Comparison of ENCODE assay signal across 9 cellular contexts in genomic region chr3:185151959-185152432, GRCh38. TPM values are rescaled to one million over a fixed set of nuclear protein-coding genes. Genes with fewer than 3 reads are reported as not detected.
DNase-seq lines count a peak whose midpoint lies in the region; ATAC-seq, FAIRE-seq and TF ChIP-seq lines count a peak whose summit lies in the region.
"Had no signal": no experiment of that assay in that cellular context is flagged by ENCODE, and none has a peak within 500 bp of the region (broad histone marks: within the 10 kb centered on the region; RNA-seq: fewer than 3 reads in every experiment).

No MANE protein-coding gene starts in this region.

- no peak for FAIRE-seq in HepG2 (lab: Jason Lieb, UNC)

- H3K79me2 ChIP-seq in SK-N-SH (ENCODE audit: insufficient read depth) (no peaks in the 10 kb centered on the region), HepG2 (ENCODE audit: insufficient read depth, low read length) (no peaks in the 10 kb centered on the region)

- H3K9ac ChIP-seq in SK-N-SH (no peak overlapping the region), HepG2 (ENCODE audit: insufficient read depth, low read depth, low read length) (peak overlapping the region; percentile 47; the same call in 1 of the 2 replicates)

- POLR2A ChIA-PET in SK-N-SH (lab: Yijun Ruan, JAX): no interaction called here
- POLR2A ChIA-PET in HepG2 (lab: Yijun Ruan, JAX): no interaction called here

- TF ChIP-seq RAD21 in SK-N-SH (IDR thresholded peaks at IDR 0.05; ENCODE audit: low read length) (no peak), HepG2 (CRISPR knock-in tag; IDR thresholded peaks at IDR 0.05) (no peak)

- TF ChIP-seq EP300 in SK-N-SH (IDR thresholded peaks at IDR 0.05; ENCODE audit: borderline replicate concordance in 1 of 2, low read depth in 1 of 2, low read length in 1 of 2) (no peak), HepG2 (IDR thresholded peaks at IDR 0.05; ENCODE audit: low read depth in 2 of 2, low read length in 2 of 2) (no peak), HepG2 (CRISPR knock-in tag; IDR thresholded peaks at IDR 0.05; ENCODE audit: borderline replicate concordance) (no peak)

- DNase-seq in SK-N-SH (no peak), ascending aorta (ENCODE audit: low spot score in 2 of 2) (no peak), HepG2 (ENCODE audit: low spot score) (no peak), substantia nigra (lab: John Stamatoyannopoulos, UW) (no peak), 8988T (no peak), amygdala (lab: John Stamatoyannopoulos, UW) (no peak), germinal center (ENCODE audit: low spot score) (no peak)

- H3K4me1 ChIP-seq in SK-N-SH (ENCODE audit: control insufficient read depth in 1 of 2, insufficient read depth in 2 of 2, low read depth in 1 of 2, low read length in 1 of 2): peaks cover 0 to 6% of the 10 kb centered on the region in 2 experiments; a peak in 1 of 4 replicates
- peaks cover 3% of the 10 kb centered on the region in 2 donors for H3K4me1 ChIP-seq in ascending aorta
- H3K4me1 ChIP-seq in HepG2 (ENCODE audit: insufficient read depth, low read length): peaks cover 32% of the 10 kb centered on the region

- no peak for ATAC-seq in SK-N-SH treated with all-trans-retinoic acid at 6 μM for 48 hours
- no peak for ATAC-seq in HepG2

- in situ Hi-C loops in HepG2 (cut with HindIII; ENCODE audit: extremely low pct_ligation_motif_present, low pct_unique_long_range_greater_than_20kb): no loop called here

- H3K9me2 ChIP-seq in SK-N-SH: no peaks in the 10 kb centered on the region

- no TSS peak for BruUV-seq in HepG2 (replicated peaks; lab: Mats Ljungman, UMichigan)

- no peaks in the 10 kb centered on the region for H3K36me3 ChIP-seq in SK-N-SH (replicated peaks in 1 of 2; ENCODE audit: control insufficient read depth in 1 of 2, insufficient read depth in 2 of 2, low read length in 1 of 2)
- no peaks in the 10 kb centered on the region for H3K36me3 ChIP-seq in ascending aorta
- H3K36me3 ChIP-seq in HepG2 (replicated peaks in 1 of 2; ENCODE audit: control insufficient read depth in 1 of 2, insufficient read depth in 2 of 2, low read length in 2 of 2): no peaks in the 10 kb centered on the region

- H4K20me1 ChIP-seq in SK-N-SH (ENCODE audit: insufficient read depth) (no peaks in the 10 kb centered on the region), HepG2 (ENCODE audit: insufficient read depth, low read length) (no peaks in the 10 kb centered on the region)

- CTCF ChIA-PET in SK-N-SH (lab: Yijun Ruan, JAX): interaction anchor here (0.6 to 1.5 kb wide), 2 partner anchors 13 to 24 kb away, joined by 3 to 5 read pairs; no protein-coding TSS in a partner anchor
- CTCF ChIA-PET in HepG2 (lab: Yijun Ruan, JAX; ENCODE audit: low intra/inter-chr PET ratio, low total read pairs): no interaction called here

- H3F3A ChIP-seq in SK-N-SH (replicated peaks; ENCODE audit: insufficient read depth): no peaks in the 10 kb centered on the region

- H2AFZ ChIP-seq in SK-N-SH (ENCODE audit: low read depth) (peak overlapping the region; percentile 89), HepG2 (ENCODE audit: low read length) (no peak overlapping the region)

- peak overlapping the region; percentile 65 for H3K4me2 ChIP-seq in SK-N-SH
- peak overlapping the region; percentile 72 for H3K4me2 ChIP-seq in HepG2 (ENCODE audit: low read depth, low read length)

- H3K4me3 ChIP-seq in SK-N-SH (ENCODE audit: low read depth in 2 of 2, low read length in 1 of 2): peak overlapping the region; percentile 49
- peak overlapping the region; percentile 59 to 92 for H3K4me3 ChIP-seq in ascending aorta
- H3K4me3 ChIP-seq in HepG2 (replicated peaks in 1 of 3; ENCODE audit: insufficient read depth in 1 of 3, low read depth in 2 of 3, low read length in 3 of 3): peak overlapping the region; percentile 51 to 71 (median 65)

- H3K27ac ChIP-seq in SK-N-SH (ENCODE audit: low read depth in 2 of 2, low read length in 1 of 2): no peak overlapping the region
- H3K27ac ChIP-seq in ascending aorta: peak overlapping the region; percentile 88 to 93
- H3K27ac ChIP-seq in HepG2 (ENCODE audit: extremely low read length, insufficient read depth, low read length): no peak overlapping the region
- peak overlapping the region; percentile 73 for H3K27ac ChIP-seq in substantia nigra (ENCODE audit: low read depth, low read length, poor library complexity, severe bottlenecking)

- TF ChIP-seq POLR2A in HepG2 (IDR thresholded peaks at IDR 0.05; ENCODE audit: insufficient read depth in 1 of 2, low read depth in 2 of 2, low read length in 2 of 2): no peak

- 11% methylated on average over 12 of the region's 12 CpGs for WGBS in SK-N-SH (ENCODE audit: low lambda C conversion rate)
- WGBS in HepG2 (ENCODE audit: low lambda C conversion rate): 22% methylated on average over 12 of the region's 12 CpGs

- no peak for TF ChIP-seq CTCF in SK-N-SH (IDR thresholded peaks at IDR 0.05)
- TF ChIP-seq CTCF in ascending aorta (IDR thresholded peaks at IDR 0.05): no peak
- no peak for TF ChIP-seq CTCF in HepG2 (CRISPR knock-in tag; IDR thresholded peaks at IDR 0.05)

- intact Hi-C loops in ascending aorta (cut with DNase I): loop anchor here (5.0 kb wide), 2 partner anchors 70 to 130 kb away; no protein-coding TSS in a partner anchor
- intact Hi-C loops in HepG2 (cut with micrococcal nuclease; ENCODE audit: unreplicated experiment): no loop called here

- H3K27me3 ChIP-seq in SK-N-SH (ENCODE audit: insufficient read depth): peaks cover 36% of the 10 kb centered on the region
- no peaks in the 10 kb centered on the region for H3K27me3 ChIP-seq in ascending aorta
- peaks cover 4 to 26% of the 10 kb centered on the region in 2 experiments; a peak in 4 of 5 replicates for H3K27me3 ChIP-seq in HepG2 (ENCODE audit: control insufficient read depth in 1 of 2, insufficient read depth in 2 of 2, low read length in 2 of 2)

- H3K9me3 ChIP-seq in SK-N-SH: no peaks in the 10 kb centered on the region
- no peaks in the 10 kb centered on the region for H3K9me3 ChIP-seq in ascending aorta
- no peaks in the 10 kb centered on the region for H3K9me3 ChIP-seq in HepG2 (ENCODE audit: low read length)

TF ChIP-seq in SK-N-SH, 30 proteins besides CTCF, POLR2A, EP300 and RAD21 (continues in another document):
- no peak for TF ChIP-seq TAF1 (IDR thresholded peaks at IDR 0.05; ENCODE audit: borderline replicate concordance, low read depth, low read length)
- TF ChIP-seq SIN3A (IDR thresholded peaks at IDR 0.05; ENCODE audit: borderline replicate concordance, low read depth, low read length): no peak
- no peak for TF ChIP-seq EZH2phosphoT487 (IDR thresholded peaks at IDR 0.05; ENCODE audit: borderline replicate concordance, low read depth)
- no peak for TF ChIP-seq TCF12 (IDR thresholded peaks at IDR 0.05)
- no peak for TF ChIP-seq CHD2 (IDR thresholded peaks at IDR 0.05; ENCODE audit: low read length, partially characterized antibody)
- no peak for TF ChIP-seq POLR2AphosphoS5 (IDR thresholded peaks at IDR 0.05; ENCODE audit: low read depth, low read length)
- no peak for TF ChIP-seq SMC3 (IDR thresholded peaks at IDR 0.05; ENCODE audit: low read depth, low read length)

TF ChIP-seq in SK-N-SH treated with all-trans-retinoic acid at 6 μM for 48 hours, 23 proteins besides CTCF, POLR2A, EP300 and RAD21:
- TF ChIP-seq CSDC2 (CRISPR knock-in tag; IDR thresholded peaks at IDR 0.05) (no peak), SNAI2 (CRISPR knock-in tag; IDR thresholded peaks at IDR 0.05) (no peak)

TF ChIP-seq in HepG2, 621 proteins besides CTCF, POLR2A, EP300 and RAD21 (continues in another document):
- TF ChIP-seq PLRG1 (conservative IDR thresholded peaks at IDR 0.05) (no peak), ZNF883 (CRISPR knock-in tag; IDR thresholded peaks at IDR 0.05; ENCODE audit: not compliant biosample characterization) (no peak), ZNF781 (CRISPR knock-in tag; IDR thresholded peaks at IDR 0.05; ENCODE audit: borderline replicate concordance, not compliant biosample characterization) (no peak), IKZF4 (CRISPR knock-in tag; IDR thresholded peaks at IDR 0.05; ENCODE audit: borderline replicate concordance, low read depth, not compliant biosample characterization) (no peak), SP140L (CRISPR knock-in tag; IDR thresholded peaks at IDR 0.05; ENCODE audit: borderline replicate concordance) (no peak), ZNF644 (CRISPR knock-in tag; IDR thresholded peaks at IDR 0.05; ENCODE audit: low read depth) (no peak), ARHGAP35 (CRISPR knock-in tag; IDR thresholded peaks at IDR 0.05; ENCODE audit: borderline replicate concordance) (no peak), BRCA1 (CRISPR knock-in tag; IDR thresholded peaks at IDR 0.05) (no peak), SRSF9 (IDR thresholded peaks at IDR 0.05; ENCODE audit: borderline replicate concordance, insufficient read depth, low read depth, low read length, poor library complexity, severe bottlenecking) (no peak)

RNA-seq across cellular contexts. Expression of gene C3orf70, which starts 0.9 kb away (rescaled TPM):
- under 0.01 TPM in 1 of 2 replicates, not detected in the other for polyA plus RNA-seq in SK-N-SH (2012; rRNA removed)
- polyA plus RNA-seq in SK-N-SH (2012; cell fraction: cytosol; rRNA removed): 0.01 TPM in 1 of 2 replicates, not detected in the other
- polyA plus RNA-seq in SK-N-SH (2012; cell fraction: nucleus; rRNA removed): not detected in 2 replicates
- 16.5 TPM for total RNA-seq in ascending aorta
- total RNA-seq in HepG2 (2016; rRNA removed; fragmentation: Illumina TruSeq; extraction: Trizol): 2.4 and 3.4 TPM in 2 replicates
- total RNA-seq in HepG2 (2016; cell fraction: cytosol; rRNA removed; fragmentation: Illumina TruSeq; extraction: Trizol; ENCODE audit: low read depth): 0.30 and 0.35 TPM in 2 replicates
- 2.2 and 2.8 TPM in 2 replicates for total RNA-seq in HepG2 (2016; cell fraction: insoluble cytoplasmic fraction; rRNA removed; fragmentation: Illumina TruSeq; extraction: Trizol)
- total RNA-seq in HepG2 (2016; cell fraction: membrane; rRNA removed; fragmentation: Illumina TruSeq; extraction: Trizol): 1.4 and 1.5 TPM in 2 replicates
- total RNA-seq in HepG2 (2016; cell fraction: nucleus; rRNA removed; fragmentation: Illumina TruSeq; extraction: Trizol): 2.1 and 2.3 TPM in 2 replicates
- 0.63 and 0.79 TPM in 2 replicates for polyA plus RNA-seq in HepG2 (2011; rRNA removed)
- polyA plus RNA-seq in HepG2 (2011; cell fraction: cytosol; rRNA removed): 0.55 and 0.58 TPM in 2 replicates
- 0.38 and 0.43 TPM in 2 replicates for polyA plus RNA-seq in HepG2 (2011; cell fraction: nucleus; rRNA removed)
- 0.31 and 0.35 TPM in 2 replicates for polyA plus RNA-seq in HepG2 (2012)
- polyA plus RNA-seq in HepG2 (2016; cell fraction: cytosol; fragmentation: Illumina TruSeq; extraction: Trizol; ENCODE audit: low read depth): 0.15 and 0.18 TPM in 2 replicates
- 2.2 and 2.5 TPM in 2 replicates for polyA plus RNA-seq in HepG2 (2016; cell fraction: insoluble cytoplasmic fraction; fragmentation: Illumina TruSeq; extraction: Trizol; ENCODE audit: low read depth)
- 0.65 and 0.73 TPM in 2 replicates for polyA plus RNA-seq in HepG2 (2016; cell fraction: membrane; fragmentation: Illumina TruSeq; extraction: Trizol; ENCODE audit: low read depth)
- polyA plus RNA-seq in HepG2 (2016; cell fraction: nucleus; fragmentation: Illumina TruSeq; extraction: Trizol; ENCODE audit: insufficient read depth, low read depth): 2.1 TPM in 2 replicates
- 3.4 TPM in 1 of 2 replicates, not detected in the other for polyA minus RNA-seq in HepG2 (2011; rRNA and poly(A)+ RNA removed; ENCODE audit: low replicate concordance)
- 1.4 and 1.9 TPM in 2 replicates for polyA minus RNA-seq in HepG2 (2011; cell fraction: cytosol; rRNA and poly(A)+ RNA removed)
- polyA minus RNA-seq in HepG2 (2011; cell fraction: nucleus; rRNA and poly(A)+ RNA removed): 1.0 and 1.2 TPM in 2 replicates
- total RNA-seq: CD4-positive, CD25-positive, alpha-beta regulatory T cell had no signal
- polyA plus RNA-seq: CD4-positive, CD25-positive, alpha-beta regulatory T cell had no signal

Comparison
In these comparisons a context has a peak if more than half of its experiments do, and no peak if none do; other contexts are left out.
1. H3K27ac ChIP-seq: peak in ascending aorta (2 of 2) and substantia nigra (single experiment); none in SK-N-SH (0 of 2) and HepG2 (single experiment).
2. Peak in every context shown above with its lines, with median percentiles within 50 percentile points of each other: H3K4me3 ChIP-seq.